11 cellular contexts compared by ENCODE assay signal in the genomic region with DNA sequence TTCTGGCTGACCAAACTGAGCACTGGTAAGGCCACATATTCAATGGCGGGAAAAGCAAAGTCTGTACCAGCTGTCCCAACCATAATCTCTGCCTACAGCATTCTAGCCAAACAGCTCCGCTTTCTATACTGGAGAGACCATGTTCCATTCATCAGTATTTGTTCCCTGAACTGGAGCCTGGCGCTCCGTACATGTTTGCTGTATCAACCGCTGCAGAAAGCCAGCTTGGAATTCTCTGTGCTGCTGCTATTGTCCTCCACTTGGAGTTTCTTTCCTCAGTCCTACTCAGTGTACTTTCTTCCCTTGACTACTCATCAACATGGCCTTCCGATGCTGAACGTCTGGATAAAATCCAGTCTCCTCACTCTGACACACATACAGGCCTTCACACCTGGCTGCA. TPM values are rescaled to one million over a fixed set of nuclear protein-coding genes. Genes with fewer than 3 reads are reported as not detected.
DNase-seq lines count a peak whose midpoint lies in the region; ATAC-seq, FAIRE-seq and TF ChIP-seq lines count a peak whose summit lies in the region.
"Had no signal": no experiment of that assay in that cellular context is flagged by ENCODE, and none has a peak within 500 bp of the region (broad histone marks: within the 10 kb centered on the region; RNA-seq: fewer than 3 reads in every experiment).

No MANE protein-coding gene starts in this region.

- peak overlapping the region; percentile 94 for H3K27ac Mint-ChIP-seq in activated T-helper 17 cell treated with anti-CD3 and anti-CD28 coated beads, Interleukin-2, amount 50 U/mL, for 72 hours
- peak overlapping the region; percentile 10 for H3K27ac Mint-ChIP-seq in type B pancreatic cell

- H3K36me3 Mint-ChIP-seq in activated T-helper 17 cell treated with anti-CD3 and anti-CD28 coated beads, Interleukin-2, amount 50 U/mL, for 72 hours (ENCODE audit: low read depth) = peaks cover 72% of the 10 kb centered on the region
- H3K36me3 Mint-ChIP-seq in type B pancreatic cell = peaks cover 17% of the 10 kb centered on the region

- no peaks in the 10 kb centered on the region for H3K27me3 Mint-ChIP-seq in activated T-helper 17 cell treated with anti-CD3 and anti-CD28 coated beads, Interleukin-2, amount 50 U/mL, for 72 hours
- H3K27me3 Mint-ChIP-seq in type B pancreatic cell = no peaks in the 10 kb centered on the region
- H3K27me3 Mint-ChIP-seq: stimulated activated naive B cell treated with anti-CD40 and anti-IgM and Interleukin-4, amounts not matched to agents 10 μg/mL and 1 μg/mL and 100 μg/mL, for 72 hours had no signal

- no peaks in the 10 kb centered on the region for H3K9me3 ChIP-seq in HepG2 (ENCODE audit: low read length)
- no peaks in the 10 kb centered on the region for H3K9me3 ChIP-seq in right lobe of liver

- no peak for TF ChIP-seq RAD21 in HepG2 (CRISPR knock-in tag; IDR thresholded peaks at IDR 0.05)

- H4K20me1 ChIP-seq in HepG2 (ENCODE audit: insufficient read depth, low read length) = peaks cover 4% of the 10 kb centered on the region

- H2BK15ac ChIP-seq in mesendoderm (replicated peaks; ENCODE audit: low read depth) = no peak overlapping the region

- H3K9ac ChIP-seq in HepG2 (ENCODE audit: insufficient read depth, low read depth, low read length) (peak overlapping the region; percentile 99; the same call in 1 of the 2 replicates), mesendoderm (ENCODE audit: low read length) (peak overlapping the region; percentile 42)

- peak overlapping the region in 2 of 3 experiments; percentile 95 to 97; a peak in 1 of 6 replicates for H3K4me3 ChIP-seq in HepG2 (replicated peaks in 1 of 3; ENCODE audit: insufficient read depth in 1 of 3, low read depth in 2 of 3, low read length in 3 of 3)
- no peak overlapping the region for H3K4me3 ChIP-seq in right lobe of liver
- no peak overlapping the region for H3K4me3 ChIP-seq in mesendoderm (ENCODE audit: low read length)

- peaks cover 44% of the 10 kb centered on the region for H3K4me1 Mint-ChIP-seq in activated T-helper 17 cell treated with anti-CD3 and anti-CD28 coated beads, Interleukin-2, amount 50 U/mL, for 72 hours
- peaks cover 41% of the 10 kb centered on the region for H3K4me1 Mint-ChIP-seq in type B pancreatic cell (ENCODE audit: unreplicated experiment)

- H2BK120ac ChIP-seq in mesendoderm (ENCODE audit: low read depth, low read length) = no peak overlapping the region

- H4K5ac ChIP-seq in mesendoderm (ENCODE audit: low read length) = no peak overlapping the region

- peaks cover 34% of the 10 kb centered on the region for H3K79me1 ChIP-seq in mesendoderm (ENCODE audit: low read length)

- H3K18ac ChIP-seq in mesendoderm (ENCODE audit: low read length) = no peak overlapping the region

- 91% methylated on average over 7 of the region's 7 CpGs for WGBS in HepG2 (ENCODE audit: low lambda C conversion rate)
- 90% methylated on average over 7 of the region's 7 CpGs for WGBS in right lobe of liver (ENCODE audit: insufficient coverage, low coverage, low lambda C conversion rate, missing lambda C conversion rate)
- no CpG with 5 or more reads among the region's 7 CpGs for WGBS in mesendoderm (ENCODE audit: extremely low coverage, insufficient coverage, low lambda C conversion rate)

- H3K23ac ChIP-seq in mesendoderm (ENCODE audit: low read length) = no peak overlapping the region

- no peak overlapping the region for H2AFZ ChIP-seq in HepG2 (ENCODE audit: low read length)

- H3K36me3 ChIP-seq in HepG2 (replicated peaks in 1 of 2; ENCODE audit: control insufficient read depth in 1 of 2, insufficient read depth in 2 of 2, low read length in 2 of 2) = peaks cover 4 to 18% of the 10 kb centered on the region in 2 experiments
- H3K36me3 ChIP-seq in right lobe of liver = peaks cover 0 to 32% (median 9%) of the 10 kb centered on the region in 4 donors
- no peaks in the 10 kb centered on the region for H3K36me3 ChIP-seq in mesendoderm (ENCODE audit: control insufficient read depth, insufficient read depth, low read length)

- H2BK5ac ChIP-seq in mesendoderm (ENCODE audit: low read length) = no peak overlapping the region

- no peak for FAIRE-seq in HepG2 (lab: Jason Lieb, UNC)
- no peak for FAIRE-seq in frontal cortex (lab: Jason Lieb, UNC)

- TF ChIP-seq POLR2A in HepG2 (IDR thresholded peaks at IDR 0.05; ENCODE audit: insufficient read depth in 1 of 2, low read depth in 2 of 2, low read length in 2 of 2) (no peak), right lobe of liver (IDR thresholded peaks at IDR 0.05) (no peak)

- TF ChIP-seq CTCF in HepG2 (CRISPR knock-in tag; IDR thresholded peaks at IDR 0.05) (no peak), right lobe of liver (IDR thresholded peaks at IDR 0.05) (no peak), type B pancreatic cell (conservative IDR thresholded peaks at IDR 0.05) (no peak), GM10248 (IDR thresholded peaks at IDR 0.05; ENCODE audit: control extremely low read depth, extremely low read depth, low read depth, missing control alignments) (no peak)

- H3K4me1 ChIP-seq in HepG2 (ENCODE audit: insufficient read depth, low read length) (peaks cover 40% of the 10 kb centered on the region), right lobe of liver (peaks cover 0 to 34% (median 14%) of the 10 kb centered on the region in 4 donors), mesendoderm (ENCODE audit: control insufficient read depth, low read depth, low read length) (peaks cover 5% of the 10 kb centered on the region)

- peak overlapping the region; percentile 56 for H3K56ac ChIP-seq in mesendoderm (ENCODE audit: low read length)

- ATAC-seq in HepG2 = no peak
- no peak for ATAC-seq in right lobe of liver
- no peak for ATAC-seq in activated T-helper 17 cell treated with anti-CD3 and anti-CD28 coated beads, Interleukin-2, amount 50 U/mL, for 72 hours (replicated peaks)
- ATAC-seq in HG02884 (IDR thresholded peaks at IDR 0.05; ENCODE audit: unreplicated experiment) = no peak
- ATAC-seq: Panc1; stimulated activated naive B cell treated with anti-CD40 and anti-IgM and Interleukin-4, amounts not matched to agents 10 μg/mL and 1 μg/mL and 100 μg/mL, for 72 hours had no signal

- no peak overlapping the region for H4K8ac ChIP-seq in mesendoderm (ENCODE audit: low read depth, low read length)

- DNase-seq in HepG2 (ENCODE audit: low spot score) (no peak), right lobe of liver (no peak), mesendoderm (no peak), type B pancreatic cell (ENCODE audit: extremely low spot score, unreplicated experiment) (no peak), GM10248 (ENCODE audit: extremely low spot score) (no peak), frontal cortex (ENCODE audit: low spot score in 2 of 2) (no peak)
- DNase-seq: head of caudate nucleus; stimulated activated naive B cell treated with anti-CD40 and anti-IgM and Interleukin-4, amounts not matched to agents 10 μg/mL and 1 μg/mL and 100 μg/mL, for 72 hours had no signal

- no peak overlapping the region for H3K4ac ChIP-seq in mesendoderm (ENCODE audit: low read depth, low read length)

- peak overlapping the region; percentile 87 for H3K4me2 ChIP-seq in HepG2 (ENCODE audit: low read depth, low read length)
- peak overlapping the region; percentile 12 for H3K4me2 ChIP-seq in mesendoderm (ENCODE audit: low read length)

- no peaks in the 10 kb centered on the region; a peak in 1 of 5 replicates for H3K27me3 ChIP-seq in HepG2 (ENCODE audit: control insufficient read depth in 1 of 2, insufficient read depth in 2 of 2, low read length in 2 of 2)
- no peaks in the 10 kb centered on the region for H3K27me3 ChIP-seq in right lobe of liver
- H3K27me3 ChIP-seq in mesendoderm (ENCODE audit: insufficient read depth, low read length, poor library complexity) = no peaks in the 10 kb centered on the region

- TF ChIP-seq EP300 in HepG2 (IDR thresholded peaks at IDR 0.05; ENCODE audit: low read depth in 2 of 2, low read length in 2 of 2) (no peak), HepG2 (CRISPR knock-in tag; IDR thresholded peaks at IDR 0.05; ENCODE audit: borderline replicate concordance) (no peak)

- POLR2A ChIA-PET in HepG2 (lab: Yijun Ruan, JAX) = interaction anchor here (2.2 kb wide), 1 partner anchor 22 kb away, joined by 5 read pairs; no protein-coding TSS in a partner anchor
- POLR2A ChIA-PET in GM10248 (lab: Yijun Ruan, JAX) = no interaction called here

- intact Hi-C loops in HepG2 (cut with micrococcal nuclease; ENCODE audit: unreplicated experiment) (loop anchor here (5.0 to 10.0 kb wide), 2 partner anchors 162 to 731 kb away; a partner anchor contains a TSS), right lobe of liver (cut with DNase I) (no loop called here)

- BruUV-seq in HepG2 (replicated peaks; lab: Mats Ljungman, UMichigan) = no TSS peak

- peak overlapping the region; percentile 52 for H2AK5ac ChIP-seq in mesendoderm (ENCODE audit: low read length)

- in situ Hi-C loops in HepG2 (cut with HindIII; ENCODE audit: extremely low pct_ligation_motif_present, low pct_unique_long_range_greater_than_20kb) = no loop called here

- no peaks in the 10 kb centered on the region for H3K9me3 Mint-ChIP-seq in activated T-helper 17 cell treated with anti-CD3 and anti-CD28 coated beads, Interleukin-2, amount 50 U/mL, for 72 hours
- no peaks in the 10 kb centered on the region for H3K9me3 Mint-ChIP-seq in type B pancreatic cell
- H3K9me3 Mint-ChIP-seq: stimulated activated naive B cell treated with anti-CD40 and anti-IgM and Interleukin-4, amounts not matched to agents 10 μg/mL and 1 μg/mL and 100 μg/mL, for 72 hours had no signal

- H3K79me2 ChIP-seq in HepG2 (ENCODE audit: insufficient read depth, low read length) = peaks cover 69% of the 10 kb centered on the region
- H3K79me2 ChIP-seq in mesendoderm (ENCODE audit: control insufficient read depth, insufficient read depth, low read length) = peaks cover 47% of the 10 kb centered on the region

- CTCF ChIA-PET in HepG2 (lab: Yijun Ruan, JAX; ENCODE audit: low intra/inter-chr PET ratio, low total read pairs) (no interaction called here), GM10248 (lab: Yijun Ruan, JAX) (interaction anchor here (1.3 to 3.0 kb wide), 2 partner anchors 10 to 194 kb away, joined by 3 to 9 read pairs; no protein-coding TSS in a partner anchor)

- H3K4me3 Mint-ChIP-seq in activated T-helper 17 cell treated with anti-CD3 and anti-CD28 coated beads, Interleukin-2, amount 50 U/mL, for 72 hours = peak overlapping the region; percentile 91
- peak overlapping the region; percentile 92 for H3K4me3 Mint-ChIP-seq in type B pancreatic cell

- H3K27ac ChIP-seq in HepG2 (ENCODE audit: extremely low read length, insufficient read depth, low read length) (no peak overlapping the region), right lobe of liver (no peak overlapping the region), mesendoderm (ENCODE audit: low read depth, low read length) (no peak overlapping the region)

RNA-seq across cellular contexts. Expression of a gene that starts 1.9 kb away (rescaled TPM):
- total RNA-seq in HepG2 (2016; rRNA removed; fragmentation: Illumina TruSeq; extraction: Trizol) (64.5 and 72.9 TPM in 2 replicates), right lobe of liver (10 to 100 TPM; 12.9 to 23.0 (median 16.7) TPM), type B pancreatic cell (ENCODE audit: low replicate concordance) (33.6 and 39.3 TPM in 2 replicates), frontal cortex (60.7 TPM)
- total RNA-seq in HepG2 (2016; cell fraction: cytosol; rRNA removed; fragmentation: Illumina TruSeq; extraction: Trizol; ENCODE audit: low read depth) = 27.1 and 32.8 TPM in 2 replicates
- total RNA-seq in HepG2 (2016; cell fraction: insoluble cytoplasmic fraction; rRNA removed; fragmentation: Illumina TruSeq; extraction: Trizol) = 61.3 and 76.9 TPM in 2 replicates
- total RNA-seq in HepG2 (2016; cell fraction: membrane; rRNA removed; fragmentation: Illumina TruSeq; extraction: Trizol) = 46.1 and 48.2 TPM in 2 replicates
- total RNA-seq in HepG2 (2016; cell fraction: nucleus; rRNA removed; fragmentation: Illumina TruSeq; extraction: Trizol) = 41.0 and 50.3 TPM in 2 replicates
- 43.6 and 44.4 TPM in 2 replicates for polyA plus RNA-seq in HepG2 (2011; rRNA removed)
- 33.4 and 39.7 TPM in 2 replicates for polyA plus RNA-seq in HepG2 (2011; cell fraction: cytosol; rRNA removed)
- 36.9 and 50.2 TPM in 2 replicates for polyA plus RNA-seq in HepG2 (2011; cell fraction: nucleus; rRNA removed)
- 71.5 and 94.3 TPM in 2 replicates for polyA plus RNA-seq in HepG2 (2012)
- polyA plus RNA-seq in HepG2 (2016; cell fraction: cytosol; fragmentation: Illumina TruSeq; extraction: Trizol; ENCODE audit: low read depth) = 25.6 and 45.6 TPM in 2 replicates
- polyA plus RNA-seq in HepG2 (2016; cell fraction: insoluble cytoplasmic fraction; fragmentation: Illumina TruSeq; extraction: Trizol; ENCODE audit: low read depth) = 61.8 and 75.0 TPM in 2 replicates
- polyA plus RNA-seq in HepG2 (2016; cell fraction: membrane; fragmentation: Illumina TruSeq; extraction: Trizol; ENCODE audit: low read depth) = 38.1 and 48.3 TPM in 2 replicates
- polyA plus RNA-seq in HepG2 (2016; cell fraction: nucleus; fragmentation: Illumina TruSeq; extraction: Trizol; ENCODE audit: insufficient read depth, low read depth) = 94.3 and 101 TPM in 2 replicates
- 4.7 and 10.7 TPM in 2 replicates for polyA minus RNA-seq in HepG2 (2011; rRNA and poly(A)+ RNA removed; ENCODE audit: low replicate concordance)
- 7.8 and 8.6 TPM in 2 replicates for polyA minus RNA-seq in HepG2 (2011; cell fraction: cytosol; rRNA and poly(A)+ RNA removed)
- 45.1 and 55.9 TPM in 2 replicates for polyA minus RNA-seq in HepG2 (2011; cell fraction: nucleus; rRNA and poly(A)+ RNA removed)
- 10 to 100 TPM; 22.9 to 25.2 TPM for total RNA-seq in activated T-helper 17 cell treated with anti-CD3 and anti-CD28 coated beads, Interleukin-2, amount 50 U/mL, for 72 hours
- 30.2 TPM for polyA plus RNA-seq in mesendoderm (2013, experiment 1 of 2)
- 29.8 TPM for polyA plus RNA-seq in mesendoderm (2013, experiment 2 of 2)

RNA-seq across cellular contexts. Expression of a gene that starts 2.0 kb away (rescaled TPM):
- total RNA-seq in HepG2 (2016; rRNA removed; fragmentation: Illumina TruSeq; extraction: Trizol) (58.0 and 95.6 TPM in 2 replicates), right lobe of liver (10 to 100 TPM; 19.6 to 30.5 (median 22.7) TPM), type B pancreatic cell (ENCODE audit: low replicate concordance) (45.0 and 49.4 TPM in 2 replicates), frontal cortex (55.8 TPM)
- total RNA-seq in HepG2 (2016; cell fraction: cytosol; rRNA removed; fragmentation: Illumina TruSeq; extraction: Trizol; ENCODE audit: low read depth) = 42.0 and 43.6 TPM in 2 replicates
- total RNA-seq in HepG2 (2016; cell fraction: insoluble cytoplasmic fraction; rRNA removed; fragmentation: Illumina TruSeq; extraction: Trizol) = 63.0 and 102 TPM in 2 replicates
- 47.4 and 49.0 TPM in 2 replicates for total RNA-seq in HepG2 (2016; cell fraction: membrane; rRNA removed; fragmentation: Illumina TruSeq; extraction: Trizol)
- 79.1 and 80.7 TPM in 2 replicates for total RNA-seq in HepG2 (2016; cell fraction: nucleus; rRNA removed; fragmentation: Illumina TruSeq; extraction: Trizol)
- 63.3 and 92.6 TPM in 2 replicates for polyA plus RNA-seq in HepG2 (2011; rRNA removed)
- 47.2 and 81.0 TPM in 2 replicates for polyA plus RNA-seq in HepG2 (2011; cell fraction: cytosol; rRNA removed)
- polyA plus RNA-seq in HepG2 (2011; cell fraction: nucleus; rRNA removed) = 54.2 and 66.7 TPM in 2 replicates
- polyA plus RNA-seq in HepG2 (2012) = 68.6 and 76.2 TPM in 2 replicates
- 28.0 and 31.3 TPM in 2 replicates for polyA plus RNA-seq in HepG2 (2016; cell fraction: cytosol; fragmentation: Illumina TruSeq; extraction: Trizol; ENCODE audit: low read depth)
- polyA plus RNA-seq in HepG2 (2016; cell fraction: insoluble cytoplasmic fraction; fragmentation: Illumina TruSeq; extraction: Trizol; ENCODE audit: low read depth) = 47.7 and 52.9 TPM in 2 replicates
- 29.3 and 32.1 TPM in 2 replicates for polyA plus RNA-seq in HepG2 (2016; cell fraction: membrane; fragmentation: Illumina TruSeq; extraction: Trizol; ENCODE audit: low read depth)
- 106 and 112 TPM in 2 replicates for polyA plus RNA-seq in HepG2 (2016; cell fraction: nucleus; fragmentation: Illumina TruSeq; extraction: Trizol; ENCODE audit: insufficient read depth, low read depth)
- polyA minus RNA-seq in HepG2 (2011; rRNA and poly(A)+ RNA removed; ENCODE audit: low replicate concordance) = 13.4 and 13.9 TPM in 2 replicates
- 19.4 and 20.5 TPM in 2 replicates for polyA minus RNA-seq in HepG2 (2011; cell fraction: cytosol; rRNA and poly(A)+ RNA removed)
- polyA minus RNA-seq in HepG2 (2011; cell fraction: nucleus; rRNA and poly(A)+ RNA removed) = 42.7 and 44.1 TPM in 2 replicates
- total RNA-seq in activated T-helper 17 cell treated with anti-CD3 and anti-CD28 coated beads, Interleukin-2, amount 50 U/mL, for 72 hours = 10 to 100 TPM; 19.5 to 26.0 TPM
- 56.6 TPM for polyA plus RNA-seq in mesendoderm (2013, experiment 1 of 2)
- 54.3 TPM for polyA plus RNA-seq in mesendoderm (2013, experiment 2 of 2)

Comparison
In these comparisons a context has a peak if more than half of its experiments do, and no peak if none do; other contexts are left out.
1. H3K4me3 ChIP-seq: peak in HepG2 (2 of 3); none in right lobe of liver (0 of 3) and mesendoderm (single experiment).